In the genomic region with DNA sequence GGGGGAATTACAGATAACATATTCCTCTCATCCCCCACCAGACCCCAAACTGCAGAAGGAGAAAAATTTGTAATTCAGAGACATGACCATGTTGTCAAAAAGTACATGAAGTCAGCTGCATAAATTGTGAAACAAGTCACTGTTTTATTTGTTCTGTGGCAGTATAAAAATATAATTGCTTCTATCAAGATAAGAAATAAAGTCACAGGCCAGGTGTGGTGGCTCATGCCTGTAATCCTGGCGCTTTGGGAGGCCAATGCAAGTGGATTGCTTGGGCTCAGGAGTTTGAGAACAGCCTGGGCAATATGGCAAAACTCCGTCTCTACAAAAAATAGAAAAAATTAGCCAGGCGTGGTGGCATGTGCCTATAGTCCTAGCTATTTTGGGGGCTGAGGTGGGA, we compare ENCODE assay signal across 25 cellular contexts.
"Had no signal": no experiment of that assay in that cellular context is flagged by ENCODE, and none has a peak within 500 bp of the region (broad histone marks: within the 10 kb centered on the region; RNA-seq: fewer than 3 reads in every experiment).

No MANE protein-coding gene starts in this region.

- H3K4me1 ChIP-seq: suprapubic skin, testis, thyroid gland, tibial artery, tibial nerve, upper lobe of right lung, uterus, vagina had no signal

- H3K27me3 ChIP-seq: stomach, suprapubic skin, testis, thyroid gland, tibial artery, tibial nerve, upper lobe of left lung, upper lobe of right lung, uterus, vagina had no signal

- H3K9me3 ChIP-seq: stomach, suprapubic skin, testis, thoracic aorta, thyroid gland, tibial artery, tibial nerve, upper lobe of left lung, upper lobe of right lung, uterus, vagina had no signal

- DNase-seq: stimulated activated CD4-positive, alpha-beta T cell treated with anti-CD3 and anti-CD28 coated beads, Interleukin-2, amount 100 ng/mL, for 48 hours; stimulated activated CD4-positive, alpha-beta T cell treated with anti-CD3 and anti-CD28 coated beads, Interleukin-4, amount 100 ng/mL, for 1 hour; stimulated activated CD4-positive, alpha-beta T cell treated with anti-CD3 and anti-CD28 coated beads, Interleukin-4, amount 100 ng/mL, for 24 hours; stimulated activated CD4-positive, alpha-beta T cell treated with anti-CD3 and anti-CD28 coated beads, Interleukin-4, amount 100 ng/mL, for 4 hours; stimulated activated CD8-positive, alpha-beta memory T cell treated with anti-CD3 and anti-CD28 coated beads, Interleukin-4, amount 100 ng/mL, for 48 hours; stimulated activated naive B cell treated with anti-CD40 and anti-IgM and Interleukin-4, amounts not matched to agents 10 μg/mL and 1 μg/mL and 100 μg/mL, for 72 hours; stimulated activated naive CD4-positive, alpha-beta T cell; stimulated activated naive CD4-positive, alpha-beta T cell treated with Interleukin-2 at 50 U/mL for 16 hours; stimulated activated naive CD8-positive, alpha-beta T cell treated with anti-CD3 and anti-CD28 coated beads, Interleukin-15, amount 100 ng/mL, for 72 hours; stimulated activated naive CD8-positive, alpha-beta T cell treated with anti-CD3 and anti-CD28 coated beads, Interleukin-15, Interleukin-2, amounts not matched to agents 100 U/mL and 50 U/mL, for 24 hours; stomach; substantia nigra; testis; thyroid gland; tibial artery; trophoblast cell; upper lobe of left lung; upper lobe of right lung; uterus had no signal

- ATAC-seq: stimulated activated effector memory CD8-positive, alpha-beta T cell treated with anti-CD3 and anti-CD28 coated beads, Interleukin-12 subunit alpha, Interleukin-12 subunit beta, amount 100 ng/mL, for 72 hours; stimulated activated memory B cell treated with anti-CD40 and anti-IgM and Interleukin-4, amounts not matched to agents 10 μg/mL and 1 μg/mL and 100 μg/mL, for 72 hours; stimulated activated naive B cell treated with anti-CD40 and anti-IgM and Interleukin-4, amounts not matched to agents 10 μg/mL and 1 μg/mL and 100 μg/mL, for 72 hours; stimulated activated naive CD8-positive, alpha-beta T cell treated with anti-CD3 and anti-CD28 coated beads, Interleukin-15, amount 100 ng/mL, for 72 hours; stimulated activated naive CD8-positive, alpha-beta T cell treated with anti-CD3 and anti-CD28 coated beads, Interleukin-15, Interleukin-2, amounts not matched to agents 100 U/mL and 50 U/mL, for 24 hours; upper lobe of right lung had no signal

- H3K27ac ChIP-seq: stomach, suprapubic skin, testis, thoracic aorta, thyroid gland, tibial artery, tibial nerve, upper lobe of left lung, upper lobe of right lung, uterus, vagina had no signal

- H3K36me3 ChIP-seq: stomach, suprapubic skin, thoracic aorta, thyroid gland, tibial artery, tibial nerve, upper lobe of left lung, upper lobe of right lung, uterus, vagina had no signal

- H3K4me3 ChIP-seq: stomach, suprapubic skin, testis, thoracic aorta, thyroid gland, tibial artery, tibial nerve, upper lobe of left lung, upper lobe of right lung, uterus, vagina had no signal
